ENCODE assay signal across 9 cellular contexts in genomic region chr5:9156282-9156681, GRCh38.
DNase-seq lines count a peak whose midpoint lies in the region; ATAC-seq and TF ChIP-seq lines count a peak whose summit lies in the region.
"Had no signal": no experiment of that assay in that cellular context is flagged by ENCODE, and none has a peak within 500 bp of the region (broad histone marks: within the 10 kb centered on the region; RNA-seq: fewer than 3 reads in every experiment).

No MANE protein-coding gene starts in this region.

- no peaks in the 10 kb centered on the region for H3K4me1 ChIP-seq in uterus
- H3K4me1 ChIP-seq in CD4-positive, alpha-beta memory T cell (ENCODE audit: insufficient read depth, low read length) = no peaks in the 10 kb centered on the region
- H3K4me1 ChIP-seq: Peyer's patch had no signal

- peaks cover 0 to 6% (median under 1%) of the 10 kb centered on the region in 8 donors for H3K9me3 Mint-ChIP-seq in CD4-positive, alpha-beta memory T cell

- no peaks in the 10 kb centered on the region for H3K4me1 Mint-ChIP-seq in CD4-positive, alpha-beta memory T cell

- H3K4me3 Mint-ChIP-seq in CD4-positive, alpha-beta memory T cell = no peak overlapping the region

- intact Hi-C loops in uterus (cut with DNase I; ENCODE audit: low total_unique reads) = no loop called here
- intact Hi-C loops in CD4-positive, alpha-beta memory T cell (cut with micrococcal nuclease) = no loop called here

- peak; percentile 23 for TF ChIP-seq CTCF in GM10266 (IDR thresholded peaks at IDR 0.05; ENCODE audit: control insufficient read depth, insufficient read depth, low read depth, missing control alignments)
- TF ChIP-seq CTCF in WERI-Rb-1 (IDR thresholded peaks at IDR 0.05; ENCODE audit: low read depth, low read length) = peak; percentile 83
- TF ChIP-seq CTCF in uterus (IDR thresholded peaks at IDR 0.05) = peak in 3 of 4 experiments; percentile 4 to 48 (median 20)

- H3K27me3 ChIP-seq in WERI-Rb-1 (ENCODE audit: insufficient read depth, low read depth, severe bottlenecking) = no peaks in the 10 kb centered on the region
- no peaks in the 10 kb centered on the region for H3K27me3 ChIP-seq in uterus
- no peaks in the 10 kb centered on the region for H3K27me3 ChIP-seq in CD4-positive, alpha-beta memory T cell (ENCODE audit: insufficient read depth, low read length)
- H3K27me3 ChIP-seq: Peyer's patch had no signal

- no peak for DNase-seq in GM10266 (ENCODE audit: extremely low spot score)
- DNase-seq in WERI-Rb-1 = peak; percentile 81
- DNase-seq in iPS DF 4.7 (ENCODE audit: extremely low read depth, low spot score) = peak; percentile 7
- DNase-seq in uterus = peak; percentile 35 to 45
- no peak for DNase-seq in DMS79 treated with DMSO at 0.1 percent for 48 hours (lab: John Stamatoyannopoulos, UW)
- no peak for DNase-seq in CD4-positive, alpha-beta memory T cell
- no peak for DNase-seq in CD1c-positive myeloid dendritic cell (ENCODE audit: extremely low spot score)

- no peaks in the 10 kb centered on the region for H3K36me3 ChIP-seq in WERI-Rb-1
- no peaks in the 10 kb centered on the region for H3K36me3 ChIP-seq in uterus
- H3K36me3 ChIP-seq in CD4-positive, alpha-beta memory T cell (ENCODE audit: insufficient read depth, low read length) = no peaks in the 10 kb centered on the region
- H3K36me3 ChIP-seq: Peyer's patch had no signal

- POLR2A ChIA-PET in CD4-positive, alpha-beta memory T cell (lab: Charles Lee; ENCODE audit: partially characterized antibody) = no interaction called here

- no peaks in the 10 kb centered on the region for H3K9me3 ChIP-seq in WERI-Rb-1 (ENCODE audit: severe bottlenecking)
- H3K9me3 ChIP-seq in uterus = no peaks in the 10 kb centered on the region
- no peaks in the 10 kb centered on the region for H3K9me3 ChIP-seq in CD4-positive, alpha-beta memory T cell (ENCODE audit: control insufficient read depth in 1 of 2, low read length in 2 of 2)
- H3K9me3 ChIP-seq: Peyer's patch had no signal

- no peak for TF ChIP-seq POLR2A in uterus (IDR thresholded peaks at IDR 0.05)

- peaks cover 0 to 2% of the 10 kb centered on the region in 2 donors for H3K36me3 Mint-ChIP-seq in CD4-positive, alpha-beta memory T cell

- peak; percentile 67 for ATAC-seq in HG02852 (IDR thresholded peaks at IDR 0.05; ENCODE audit: unreplicated experiment)

- H3K27me3 Mint-ChIP-seq in CD4-positive, alpha-beta memory T cell = no peaks in the 10 kb centered on the region

- no peak overlapping the region for H3K27ac Mint-ChIP-seq in CD4-positive, alpha-beta memory T cell

- H3K27ac ChIP-seq in WERI-Rb-1 (no peak overlapping the region), uterus (no peak overlapping the region)
- H3K27ac ChIP-seq in CD4-positive, alpha-beta memory T cell (ENCODE audit: low read depth, low read length) = no peak overlapping the region
- H3K27ac ChIP-seq: Peyer's patch had no signal

- CTCF ChIA-PET in CD4-positive, alpha-beta memory T cell (lab: Charles Lee; ENCODE audit: partially characterized antibody) = no interaction called here

- H3K4me3 ChIP-seq in WERI-Rb-1 (ENCODE audit: low read depth, low read length) (no peak overlapping the region), uterus (no peak overlapping the region)
- H3K4me3 ChIP-seq in CD4-positive, alpha-beta memory T cell (ENCODE audit: low read length in 2 of 2) = no peak overlapping the region
- H3K4me3 ChIP-seq: Peyer's patch had no signal

Comparison
In these comparisons a context has a peak if more than half of its experiments do, and no peak if none do; other contexts are left out.
1. DNase-seq: peak in WERI-Rb-1 (single experiment), iPS DF 4.7 (single experiment) and uterus (2 of 2); none in GM10266 (single experiment), DMS79 treated with DMSO at 0.1 percent for 48 hours (single experiment), CD4-positive, alpha-beta memory T cell (0 of 5) and CD1c-positive myeloid dendritic cell (single experiment).
2. CTCF ChIP-seq: peak in every context shown above with its lines; median percentile 83 in WERI-Rb-1; 23 in GM10266; 20 in uterus.